8 cellular contexts compared by ENCODE assay signal in genomic region chr14:54567634-54568561, GRCh38. TPM values are rescaled to one million over a fixed set of nuclear protein-coding genes. Genes with fewer than 3 reads are reported as not detected.
A peak's percentile ranks its signal among the peaks of the same experiment; 100 is the strongest.
DNase-seq lines count a peak whose midpoint lies in the region; ATAC-seq, FAIRE-seq and TF ChIP-seq lines count a peak whose summit lies in the region.

No MANE protein-coding gene starts in this region.

- H3K4me2 ChIP-seq in DND-41 (ENCODE audit: insufficient read depth, low read length) (peak overlapping the region; percentile 98), keratinocyte (ENCODE audit: control insufficient read depth, extremely low read depth, insufficient read depth, low read depth, low read length) (peak overlapping the region; percentile 95)

- H3K4me3 ChIP-seq in DND-41 (ENCODE audit: low read depth in 1 of 2, low read length in 2 of 2) (peak overlapping the region; percentile 63 to 81), HUES64 (ENCODE audit: low read length) (peak overlapping the region; percentile 73), keratinocyte (ENCODE audit: control insufficient read depth in 2 of 3, extremely low read depth in 1 of 3, insufficient read depth in 2 of 3, low read depth in 1 of 3, low read length in 3 of 3) (peak overlapping the region; percentile 76 to 91 (median 85)), spleen (peak overlapping the region; percentile 56 to 77 (median 67))

- TF ChIP-seq POLR2A in spleen (IDR thresholded peaks at IDR 0.05), result no peak

- CTCF ChIA-PET in activated B cell treated with CpG ODN at 0.5 μM for 24 hours (lab: Charles Lee), result interaction anchor here (1.0 to 6.3 kb wide), 8 partner anchors 10 to 335 kb away, joined by 3 to 48 read pairs (median 5); partner anchors contain the start of gene GCH1

- peaks cover 8% of the 10 kb centered on the region for H3K36me3 Mint-ChIP-seq in activated B cell treated with CpG ODN at 0.5 μM for 24 hours (ENCODE audit: low read depth)

- H3K27ac ChIP-seq in DND-41 (ENCODE audit: low read length) (0 out of 2 replicates have a peak overlapping the region, but pooled peaks have one; percentile 1), HUES64 (ENCODE audit: low read depth, low read length) (peak overlapping the region; percentile 46; the same call in 1 of the 2 replicates), keratinocyte (ENCODE audit: control insufficient read depth, insufficient read depth, low read length) (peak overlapping the region; percentile 78), spleen (peak overlapping the region; percentile 83 to 95 (median 94))

- POLR2A ChIA-PET in activated B cell treated with CpG ODN at 0.5 μM for 24 hours (lab: Charles Lee), result interaction anchor here (0.6 to 3.5 kb wide), 15 partner anchors 9 to 504 kb away, joined by 3 to 67 read pairs (median 4); partner anchors contain the start of gene CGRRF1

- H3K79me2 ChIP-seq in DND-41 (ENCODE audit: insufficient read depth, low read length) (no peaks in the 10 kb centered on the region), keratinocyte (ENCODE audit: control insufficient read depth, insufficient read depth, low read length) (peaks cover 51% of the 10 kb centered on the region)

- DNase-seq in DND-41 (peak; percentile 38), activated B cell treated with CpG ODN at 0.5 μM for 24 hours (peak; percentile 47), cerebellar cortex (ENCODE audit: low spot score) (peak; percentile 50), keratinocyte (ENCODE audit: low read depth, low spot score) (no peak), spleen (peak; percentile 92)

- no peaks in the 10 kb centered on the region for H3K9me1 ChIP-seq in keratinocyte (ENCODE audit: control insufficient read depth, extremely low read depth, insufficient read depth, low read length)

- peaks cover 8% of the 10 kb centered on the region for H3K9me3 Mint-ChIP-seq in activated B cell treated with CpG ODN at 0.5 μM for 24 hours

- no peaks in the 10 kb centered on the region for H3K27me3 Mint-ChIP-seq in activated B cell treated with CpG ODN at 0.5 μM for 24 hours

- H3K4me1 Mint-ChIP-seq in activated B cell treated with CpG ODN at 0.5 μM for 24 hours, result peaks cover 28% of the 10 kb centered on the region

- 1% methylated on average over 67 of the region's 70 CpGs for WGBS in HUES64
- 1 to 2% (median 2%) methylated on average over 26 to 70 of the region's 70 CpGs for WGBS in spleen, 5 donors

- H4K20me1 ChIP-seq in DND-41 (ENCODE audit: insufficient read depth, low read length) (peaks cover 10% of the 10 kb centered on the region), keratinocyte (ENCODE audit: control insufficient read depth, extremely low read depth, insufficient read depth, low read length) (no peaks in the 10 kb centered on the region)

- dilution Hi-C loops in keratinocyte (cut with MboI; ENCODE audit: extremely low pct_ligation_motif_present, low sequenced_read_pairs), result no loop called here

- H3K4me3 Mint-ChIP-seq in activated B cell treated with CpG ODN at 0.5 μM for 24 hours, result peak overlapping the region; percentile 99

- H3K4me1 ChIP-seq in DND-41 (ENCODE audit: insufficient read depth, low read length), result peaks cover 34% of the 10 kb centered on the region
- H3K4me1 ChIP-seq in HUES64 (ENCODE audit: insufficient read depth, low read length), result peaks cover 22% of the 10 kb centered on the region
- H3K4me1 ChIP-seq in keratinocyte (ENCODE audit: control insufficient read depth, extremely low read depth, insufficient read depth, low read length), result peaks cover 40% of the 10 kb centered on the region
- peaks cover 14 to 67% (median 49%) of the 10 kb centered on the region in 6 donors for H3K4me1 ChIP-seq in spleen

- no peak for FAIRE-seq in keratinocyte (lab: Jason Lieb, UNC)

- peaks cover 64% of the 10 kb centered on the region for H3K27me3 ChIP-seq in DND-41 (ENCODE audit: insufficient read depth, low read length, poor library complexity)
- peaks cover 46% of the 10 kb centered on the region for H3K27me3 ChIP-seq in HUES64 (ENCODE audit: insufficient read depth, low read length)
- no peaks in the 10 kb centered on the region for H3K27me3 ChIP-seq in keratinocyte (ENCODE audit: control insufficient read depth, extremely low read depth, insufficient read depth, low read length)
- H3K27me3 ChIP-seq in spleen (replicated peaks in 1 of 7), result peaks cover 0 to 50% (median 0%) of the 10 kb centered on the region in 7 donors

- H3K27ac Mint-ChIP-seq in activated B cell treated with CpG ODN at 0.5 μM for 24 hours, result peak overlapping the region; percentile 96

- H3K9me3 ChIP-seq in DND-41 (ENCODE audit: insufficient read depth, low read length, severe bottlenecking) (peaks cover 10% of the 10 kb centered on the region), HUES64 (ENCODE audit: insufficient read depth, low read depth, low read length) (no peaks in the 10 kb centered on the region), keratinocyte (ENCODE audit: control insufficient read depth, low read depth, low read length) (no peaks in the 10 kb centered on the region), spleen (peaks cover 0 to 11% (median 9%) of the 10 kb centered on the region in 8 donors)

- ATAC-seq in DND-41 (ENCODE audit: insufficient read depth, low read depth), result peak; percentile 49
- peak; percentile 44 for ATAC-seq in activated B cell treated with CpG ODN at 0.5 μM for 24 hours (ENCODE audit: low read depth)
- ATAC-seq in GM19023 (IDR thresholded peaks at IDR 0.05; ENCODE audit: unreplicated experiment), result no peak
- no peak for ATAC-seq in HG03432 (IDR thresholded peaks at IDR 0.05; ENCODE audit: unreplicated experiment)

- intact Hi-C loops in activated B cell treated with CpG ODN at 0.5 μM for 24 hours (cut with micrococcal nuclease), result loop anchor here (1.0 to 5.0 kb wide), 7 partner anchors 59 to 1415 kb away; partner anchors contain the start of genes CNIH1, DDHD1, FBXO34 and MAPK1IP1L
- intact Hi-C loops in spleen (cut with DNase I; ENCODE audit: low total_unique reads), result loop anchor here (5.0 kb wide), 1 partner anchor 124 kb away; no protein-coding TSS in a partner anchor

- peak overlapping the region; percentile 74 for H2AFZ ChIP-seq in DND-41 (ENCODE audit: low read depth, low read length)
- no peak overlapping the region for H2AFZ ChIP-seq in keratinocyte (ENCODE audit: control insufficient read depth, low read length)

- TF ChIP-seq CTCF in DND-41 (IDR thresholded peaks at IDR 0.05; ENCODE audit: borderline replicate concordance, extremely low read depth, low read length, poor library complexity, severe bottlenecking) (peak; percentile 4), activated B cell treated with CpG ODN at 0.5 μM for 24 hours (IDR thresholded peaks at IDR 0.05) (no peak), keratinocyte (optimal IDR thresholded peaks at IDR 0.05 in 1 of 3, IDR thresholded peaks at IDR 0.05 in 1 of 3, conservative IDR thresholded peaks at IDR 0.05 in 1 of 3; ENCODE audit: extremely low read depth in 1 of 3, insufficient read depth in 2 of 3, low read length in 3 of 3) (no peak), spleen (IDR thresholded peaks at IDR 0.05 in 8 of 11, conservative IDR thresholded peaks at IDR 0.05 in 3 of 11) (no peak)

- no peaks in the 10 kb centered on the region for H3K36me3 ChIP-seq in DND-41 (ENCODE audit: insufficient read depth, low read length)
- peaks cover 11% of the 10 kb centered on the region; the same call in 1 of the 2 replicates for H3K36me3 ChIP-seq in HUES64 (ENCODE audit: insufficient read depth, low read length)
- peaks cover 4 to 17% of the 10 kb centered on the region in 2 experiments for H3K36me3 ChIP-seq in keratinocyte (ENCODE audit: control insufficient read depth in 2 of 2, extremely low read depth in 1 of 2, insufficient read depth in 2 of 2, low read length in 2 of 2)
- peaks cover 0 to 14% (median 0%) of the 10 kb centered on the region in 6 donors for H3K36me3 ChIP-seq in spleen

- H3K9ac ChIP-seq in DND-41 (ENCODE audit: low read depth, low read length) (peak overlapping the region; percentile 53), HUES64 (ENCODE audit: low read depth, low read length) (peak overlapping the region; percentile 70; the same call in 1 of the 2 replicates), keratinocyte (ENCODE audit: control insufficient read depth, extremely low read depth, insufficient read depth, low read length) (peak overlapping the region; percentile 90)

RNA-seq across cellular contexts. Expression of gene SAMD4A, which starts 1.0 kb away (rescaled TPM):
- polyA plus RNA-seq in HUES64 (2013, experiment 1 of 2), result 2.5 TPM
- 2.4 TPM for polyA plus RNA-seq in HUES64 (2013, experiment 2 of 2)
- total RNA-seq in activated B cell treated with CpG ODN at 0.5 μM for 24 hours (6.4 and 8.7 TPM in 2 replicates), spleen (10 to 100 TPM; 15.5 to 31.0 (median 24.5) TPM)
- polyA plus RNA-seq in keratinocyte (10.5 to 16.2 TPM (median 11.3 TPM) in 3 replicates), spleen (1 to 10 TPM; 2.3 to 7.7 (median 3.3) TPM)
- polyA plus RNA-seq in keratinocyte (2011; ENCODE audit: low read depth), result 10.2 TPM
- polyA plus RNA-seq in keratinocyte (2011; cell fraction: cytosol; rRNA removed), result 16.9 and 18.0 TPM in 2 replicates
- polyA plus RNA-seq in keratinocyte (2011; cell fraction: nucleus; rRNA removed), result 66.2 and 90.8 TPM in 2 replicates
- 11.9 and 20.4 TPM in 2 replicates for polyA plus RNA-seq in keratinocyte (2012; ENCODE audit: low replicate concordance)
- polyA minus RNA-seq in keratinocyte, result 33.7 to 69.4 TPM (median 42.7 TPM) in 3 replicates
- polyA minus RNA-seq in keratinocyte (2011; cell fraction: cytosol; rRNA and poly(A)+ RNA removed), result 30.1 TPM
- 65.0 and 134 TPM in 2 replicates for polyA minus RNA-seq in keratinocyte (2011; cell fraction: nucleus; rRNA and poly(A)+ RNA removed)

RNA-seq across cellular contexts. Expression of gene CGRRF1, which starts 58.2 kb away (rescaled TPM):
- 17.7 TPM for polyA plus RNA-seq in HUES64 (2013, experiment 1 of 2)
- polyA plus RNA-seq in HUES64 (2013, experiment 2 of 2), result 18.1 TPM
- total RNA-seq in activated B cell treated with CpG ODN at 0.5 μM for 24 hours (11.9 and 14.1 TPM in 2 replicates), spleen (10 to 100 TPM; 11.3 to 19.4 (median 16.3) TPM)
- polyA plus RNA-seq in keratinocyte (10.9 to 19.5 TPM (median 17.0 TPM) in 3 replicates), spleen (10 to 100 TPM; 13.3 to 19.8 (median 19.5) TPM)
- 9.3 TPM for polyA plus RNA-seq in keratinocyte (2011; ENCODE audit: low read depth)
- polyA plus RNA-seq in keratinocyte (2011; cell fraction: cytosol; rRNA removed), result 9.6 and 22.3 TPM in 2 replicates
- polyA plus RNA-seq in keratinocyte (2011; cell fraction: nucleus; rRNA removed), result 11.9 and 13.3 TPM in 2 replicates
- polyA plus RNA-seq in keratinocyte (2012; ENCODE audit: low replicate concordance), result 14.1 and 14.7 TPM in 2 replicates
- 0.82 to 6.6 TPM (median 5.8 TPM) in 3 replicates for polyA minus RNA-seq in keratinocyte
- polyA minus RNA-seq in keratinocyte (2011; cell fraction: cytosol; rRNA and poly(A)+ RNA removed), result 5.9 TPM
- polyA minus RNA-seq in keratinocyte (2011; cell fraction: nucleus; rRNA and poly(A)+ RNA removed), result 3.8 and 4.1 TPM in 2 replicates

Comparison
In these comparisons a context has a peak if more than half of its experiments do, and no peak if none do; other contexts are left out.
1. ATAC-seq: peak in DND-41 (single experiment) and activated B cell treated with CpG ODN at 0.5 μM for 24 hours (single experiment); none in GM19023 (single experiment) and HG03432 (single experiment).
2. H3K27ac ChIP-seq: peak in every context shown above with its lines; median percentile 94 in spleen; 78 in keratinocyte; 46 in HUES64; 1 in DND-41.
3. Peak in every context shown above with its lines, with median percentiles within 50 percentile points of each other: H3K4me3 ChIP-seq and H3K9ac ChIP-seq.